In genomic region chr16:79301036-79301435, GRCh38 we compare ENCODE assay signal across 1 cellular context.
TF ChIP-seq lines count a peak whose summit lies in the region.

No MANE protein-coding gene starts in this region.

TF ChIP-seq in GM23338, 12 proteins besides CTCF, POLR2A, EP300 and RAD21 (continued from another document):
- TF ChIP-seq REST (IDR thresholded peaks at IDR 0.05; ENCODE audit: unreplicated experiment) (no peak), EZH2phosphoT487 (IDR thresholded peaks at IDR 0.05; ENCODE audit: unreplicated experiment) (no peak), EZH2 (IDR thresholded peaks at IDR 0.05; ENCODE audit: low read depth, unreplicated experiment) (no peak), ZNF114 (CRISPR knock-in tag; IDR thresholded peaks at IDR 0.05) (no peak), CREB1 (CRISPR knock-in tag; IDR thresholded peaks at IDR 0.05; ENCODE audit: low read depth) (no peak), ZNF462 (CRISPR knock-in tag; IDR thresholded peaks at IDR 0.05) (no peak; the same call in 1 of the 2 replicates), POLR2AphosphoS5 (IDR thresholded peaks at IDR 0.05; ENCODE audit: low read depth) (no peak), JUNB (IDR thresholded peaks at IDR 0.05; ENCODE audit: unreplicated experiment) (no peak), ETS1 (IDR thresholded peaks at IDR 0.05) (no peak), NANOG (IDR thresholded peaks at IDR 0.05; ENCODE audit: borderline replicate concordance) (no peak)
TF ChIP-seq in GM23338: peak in this region for 0.
